In genomic region chrX:51851507-51852085, GRCh38 we compare ENCODE assay signal across 12 cellular contexts. TPM values are rescaled to one million over a fixed set of nuclear protein-coding genes. Genes with fewer than 3 reads are reported as not detected.
DNase-seq lines count a peak whose midpoint lies in the region; ATAC-seq and FAIRE-seq lines count a peak whose summit lies in the region.
"Had no signal": no experiment of that assay in that cellular context is flagged by ENCODE, and none has a peak within 500 bp of the region (broad histone marks: within the 10 kb centered on the region; RNA-seq: fewer than 3 reads in every experiment).

No MANE protein-coding gene starts in this region.

- DNase-seq in GM18507 (ENCODE audit: extremely low spot score, insufficient read length, low read depth) (no peak), HAP-1 (ENCODE audit: low spot score in 2 of 2) (no peak), MG63 (no peak), hepatic stellate cell (ENCODE audit: low spot score) (no peak)
- DNase-seq in activated naive CD4-positive, alpha-beta T cell treated with Interleukin-2 at 50 U/mL for 16 hours: no peak
- DNase-seq: activated B cell treated with CpG ODN at 0.5 μM for 24 hours, brain microvascular endothelial cell, NCI-H1694 treated with DMSO at 0.1 percent for 48 hours, ovary had no signal

- H3K27me3 ChIP-seq in ectodermal cell (ENCODE audit: control insufficient read depth, insufficient read depth, low read length, poor library complexity, severe bottlenecking) (no peaks in the 10 kb centered on the region), HAP-1 (ENCODE audit: low read depth) (no peaks in the 10 kb centered on the region), MG63 (no peaks in the 10 kb centered on the region)
- H3K27me3 ChIP-seq: brain microvascular endothelial cell, ovary had no signal

- WGBS in ectodermal cell, 2 experiments: 58 to 62% methylated on average over 2 of the region's 3 CpGs

- H3K4me3 ChIP-seq in ectodermal cell (ENCODE audit: insufficient read depth, low read depth, low read length): no peak overlapping the region
- no peak overlapping the region for H3K4me3 ChIP-seq in HAP-1
- H3K4me3 ChIP-seq in MG63: no peak overlapping the region
- H3K4me3 ChIP-seq: ovary had no signal

- peaks cover 2% of the 10 kb centered on the region for H3K36me3 ChIP-seq in ectodermal cell (ENCODE audit: control insufficient read depth, insufficient read depth, low read length)
- no peaks in the 10 kb centered on the region for H3K36me3 ChIP-seq in HAP-1 (replicated peaks)
- no peaks in the 10 kb centered on the region; the same call in 1 of the 2 replicates for H3K36me3 ChIP-seq in MG63
- H3K36me3 ChIP-seq: brain microvascular endothelial cell, ovary had no signal

- FAIRE-seq in GM18507 (lab: Jason Lieb, UNC): peak; percentile 67

- H3K27ac ChIP-seq in ectodermal cell (ENCODE audit: insufficient read depth, low read depth, low read length, poor library complexity, severe bottlenecking): peak overlapping the region; percentile 8
- H3K27ac ChIP-seq: brain microvascular endothelial cell, ovary had no signal

- ATAC-seq in GM21390 (IDR thresholded peaks at IDR 0.05; ENCODE audit: unreplicated experiment): peak; percentile 58
- ATAC-seq in HG03460 (IDR thresholded peaks at IDR 0.05; ENCODE audit: unreplicated experiment): peak; percentile 73

- peaks cover 20% of the 10 kb centered on the region for H3K4me1 ChIP-seq in ectodermal cell (ENCODE audit: control insufficient read depth, insufficient read depth, low read length)
- H3K4me1 ChIP-seq in HAP-1: peaks cover 32% of the 10 kb centered on the region

- no peaks in the 10 kb centered on the region for H3K9me3 ChIP-seq in ectodermal cell (ENCODE audit: control insufficient read depth, low read length)
- H3K9me3 ChIP-seq in HAP-1: no peaks in the 10 kb centered on the region
- H3K9me3 ChIP-seq in MG63: no peaks in the 10 kb centered on the region
- H3K9me3 ChIP-seq: ovary had no signal

- in situ Hi-C loops in HAP-1 (cut with MboI; ENCODE audit: low sequenced_read_pairs): loop anchor here (25.0 kb wide), 2 partner anchors 214 to 364 kb away; partner anchors contain the start of gene NUDT11

RNA-seq across cellular contexts. Expression of gene MAGED1, which starts 41.8 kb away (rescaled TPM):
- 301 TPM for polyA plus RNA-seq in ectodermal cell (2013, experiment 1 of 4)
- polyA plus RNA-seq in ectodermal cell (2013, experiment 2 of 4): 303 TPM
- polyA plus RNA-seq in ectodermal cell (2013, experiment 3 of 4): 261 TPM
- 305 TPM for polyA plus RNA-seq in ectodermal cell (2013, experiment 4 of 4)
- 118 and 121 TPM in 2 replicates for total RNA-seq in MG63 (2014; rRNA removed; shearing (Covaris generic); ENCODE audit: low replicate concordance)
